Comparison of ENCODE assay signal across 7 cellular contexts in the genomic region with DNA sequence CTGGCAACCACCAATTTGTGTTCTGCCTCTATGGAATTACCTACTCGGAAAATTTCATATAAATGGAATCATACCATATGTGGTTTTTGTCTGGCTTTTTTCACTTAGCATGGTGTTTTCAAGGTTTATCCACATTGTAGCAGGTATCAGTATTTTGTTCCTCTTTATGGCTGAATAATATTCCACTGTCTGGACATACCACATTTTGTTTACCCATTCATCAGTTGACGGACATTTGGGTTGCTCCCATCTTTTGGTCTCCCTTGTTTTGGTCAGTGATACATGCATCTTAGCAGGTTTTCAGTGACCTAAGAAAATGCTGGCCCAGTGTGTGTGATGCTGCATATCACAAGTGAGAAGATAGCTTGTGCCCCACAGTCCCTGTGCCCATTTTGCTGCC.
"Had no signal": no experiment of that assay in that cellular context is flagged by ENCODE, and none has a peak within 500 bp of the region (broad histone marks: within the 10 kb centered on the region; RNA-seq: fewer than 3 reads in every experiment).

No MANE protein-coding gene starts in this region.

- H3K4me1 Mint-ChIP-seq: GM23338, H9 had no signal

- DNase-seq: H9, HCEC 1CT, HFFc6, KBM-7 had no signal

- ATAC-seq: GM23338, HepG2 had no signal

- H3K9me3 Mint-ChIP-seq: HFFc6 had no signal

- H3K27ac Mint-ChIP-seq: GM23338, H9, HFFc6 had no signal

- H3K4me3 Mint-ChIP-seq: GM23338, H9, HFFc6 had no signal

- H2AFZ ChIP-seq: GM23338 had no signal

- H3K27ac ChIP-seq: HL-60 had no signal

- H3K4me3 ChIP-seq: GM23338 had no signal

- H3K4me2 ChIP-seq: GM23338 had no signal
